8 cellular contexts compared by ENCODE assay signal in genomic region chr2:10141736-10142639, GRCh38. TPM values are rescaled to one million over a fixed set of nuclear protein-coding genes. Genes with fewer than 3 reads are reported as not detected.
DNase-seq lines count a peak whose midpoint lies in the region; ATAC-seq, FAIRE-seq and TF ChIP-seq lines count a peak whose summit lies in the region.

No MANE protein-coding gene starts in this region.

- no peak for TF ChIP-seq POLR2A in GM12878 (IDR thresholded peaks at IDR 0.05; ENCODE audit: low read depth, low read length)
- no peak for TF ChIP-seq POLR2A in right lobe of liver (IDR thresholded peaks at IDR 0.05)

- no peaks in the 10 kb centered on the region for H3K4me1 ChIP-seq in GM12878 (ENCODE audit: control insufficient read depth, insufficient read depth, low read length)
- H3K4me1 ChIP-seq in right lobe of liver = no peaks in the 10 kb centered on the region

- SMC1A ChIA-PET in GM12878 (lab: Charles Lee; ENCODE audit: uncharacterized antibody, unreplicated experiment) = interaction anchor here (0.5 to 4.9 kb wide), 5 partner anchors 10 to 573 kb away, joined by 3 to 47 read pairs (median 3); no protein-coding TSS in a partner anchor

- H3K9me3 ChIP-seq in GM12878 (replicated peaks; ENCODE audit: control insufficient read depth, insufficient read depth, low read length) (no peaks in the 10 kb centered on the region), right lobe of liver (no peaks in the 10 kb centered on the region)

- DNase-seq in GM06990 (ENCODE audit: extremely low read depth, insufficient read length) (no peak), NCI-H510A (lab: John Stamatoyannopoulos, UW) (peak; percentile 37), GM12878 (ENCODE audit: low read depth, low spot score) (no peak), right lobe of liver (peak in 2 of 3 donors; percentile 44 to 53), HTR-8/SVneo (ENCODE audit: insufficient read length, low spot score) (no peak), medulla oblongata (ENCODE audit: extremely low spot score) (no peak), middle frontal gyrus (ENCODE audit: extremely low spot score, low spot score) (no peak), NCI-H345 treated with DMSO at 0.1 percent for 48 hours (lab: John Stamatoyannopoulos, UW; ENCODE audit: unreplicated experiment) (no peak)

- no peak for FAIRE-seq in GM12878 (lab: Jason Lieb, UNC)
- no peak for FAIRE-seq in HTR-8/SVneo (lab: Jason Lieb, UNC)

- peak; percentile 69 for TF ChIP-seq CTCF in GM06990 (IDR thresholded peaks at IDR 0.05; ENCODE audit: insufficient read depth, low read length, poor library complexity, severe bottlenecking)
- peak; percentile 38 to 61 (median 49); a peak in 5 of 6 replicates for TF ChIP-seq CTCF in GM12878 (IDR thresholded peaks at IDR 0.05 in 2 of 3, conservative IDR thresholded peaks at IDR 0.05 in 1 of 3; ENCODE audit: control insufficient read depth in 2 of 3, extremely low read depth in 1 of 3, insufficient read depth in 1 of 3, low read depth in 3 of 3, low read length in 3 of 3)
- TF ChIP-seq CTCF in right lobe of liver (IDR thresholded peaks at IDR 0.05) = peak; percentile 46 to 64 (median 55)

- TF ChIP-seq RAD21 in GM12878 (IDR thresholded peaks at IDR 0.05; ENCODE audit: insufficient read depth, low read depth, low read length) = peak; percentile 40

- H3K79me2 ChIP-seq in GM12878 (ENCODE audit: control insufficient read depth, insufficient read depth, low read length) = no peaks in the 10 kb centered on the region

- ATAC-seq in GM12878 = peak; percentile 88
- peak; percentile 81 to 90 (median 84) for ATAC-seq in right lobe of liver

- CTCF ChIA-PET in GM12878 (lab: Yijun Ruan, JAX) = interaction anchor here (0.5 to 6.8 kb wide), 12 partner anchors 9 to 543 kb away, joined by 3 to 63 read pairs (median 4); no protein-coding TSS in a partner anchor

- 83% methylated on average over 30 of the region's 32 CpGs for WGBS in GM12878 (ENCODE audit: insufficient coverage, insufficient replicate concordance, low lambda C conversion rate, missing lambda C conversion rate)
- 84% methylated on average over 8 of the region's 32 CpGs for WGBS in right lobe of liver (ENCODE audit: insufficient coverage, low coverage, low lambda C conversion rate, missing lambda C conversion rate)

- intact Hi-C loops in GM12878 (cut with micrococcal nuclease; ENCODE audit: unreplicated experiment) = loop anchor here (1.0 kb wide), 2 partner anchors 267 to 293 kb away; no protein-coding TSS in a partner anchor
- intact Hi-C loops in right lobe of liver (cut with DNase I) = no loop called here

- no peak overlapping the region for H2AFZ ChIP-seq in GM12878 (ENCODE audit: control insufficient read depth, low read depth, low read length)

- H3K27me3 ChIP-seq in GM06990 (replicated peaks; ENCODE audit: control insufficient read depth, insufficient read depth, low read length) (no peaks in the 10 kb centered on the region), GM12878 (replicated peaks in 1 of 2; ENCODE audit: control insufficient read depth in 2 of 2, insufficient read depth in 2 of 2, low read length in 1 of 2) (no peaks in the 10 kb centered on the region), right lobe of liver (no peaks in the 10 kb centered on the region)

- POLR2A ChIA-PET in GM12878 (lab: Charles Lee) = no interaction called here

- H4K20me1 ChIP-seq in GM12878 (ENCODE audit: control insufficient read depth, insufficient read depth) = no peaks in the 10 kb centered on the region

- H3K27ac ChIP-seq in GM12878 (ENCODE audit: control insufficient read depth, insufficient read depth) = no peak overlapping the region
- no peak overlapping the region for H3K27ac ChIP-seq in right lobe of liver

- H3K36me3 ChIP-seq in GM06990 (ENCODE audit: control insufficient read depth, insufficient read depth, low read length) (peaks cover 2% of the 10 kb centered on the region), GM12878 (ENCODE audit: control insufficient read depth in 2 of 2, insufficient read depth in 2 of 2, low read length in 1 of 2) (peaks cover 0 to 30% of the 10 kb centered on the region in 2 experiments; a peak in 3 of 4 replicates), right lobe of liver (no peaks in the 10 kb centered on the region)

- BruUV-seq in GM12878 (replicated peaks; lab: Mats Ljungman, UMichigan) = no TSS peak

- no peak overlapping the region for H3K9ac ChIP-seq in GM12878 (ENCODE audit: control insufficient read depth, insufficient read depth, low read length)

- RAD21 ChIA-PET in GM12878 (lab: Charles Lee; ENCODE audit: unreplicated experiment) = interaction anchor here (0.9 to 4.2 kb wide), 5 partner anchors 18 to 293 kb away, joined by 3 to 26 read pairs (median 12); no protein-coding TSS in a partner anchor

- in situ Hi-C loops in GM12878 (cut with MboI) = no loop called here

- H3K4me2 ChIP-seq in GM12878 (ENCODE audit: control insufficient read depth, insufficient read depth) = no peak overlapping the region

- TF ChIP-seq EP300 in GM12878 (IDR thresholded peaks at IDR 0.05; ENCODE audit: borderline replicate concordance in 1 of 2, control insufficient read depth in 1 of 2, low read depth in 2 of 2, low read length in 2 of 2) = no peak

- H3K4me3 ChIP-seq in GM06990 (replicated peaks; ENCODE audit: low read depth, low read length) = no peak overlapping the region
- no peak overlapping the region for H3K4me3 ChIP-seq in GM12878
- no peak overlapping the region for H3K4me3 ChIP-seq in right lobe of liver

TF ChIP-seq in GM12878, 131 proteins besides CTCF, POLR2A, EP300 and RAD21 (continues in another document):
- TF ChIP-seq IRF3 (IDR thresholded peaks at IDR 0.05) = no peak
- no peak for TF ChIP-seq CBFB (IDR thresholded peaks at IDR 0.05; ENCODE audit: low read depth)
- TF ChIP-seq RELB (IDR thresholded peaks at IDR 0.05; ENCODE audit: low read depth) = no peak
- peak; percentile 44; the same call in 1 of the 2 replicates for TF ChIP-seq SMC3 (IDR thresholded peaks at IDR 0.05; ENCODE audit: borderline replicate concordance, low read length)

RNA-seq across cellular contexts. Expression of gene RRM2, which starts 19.4 kb away (rescaled TPM):
- 77.7 and 79.7 TPM in 2 replicates for total RNA-seq in GM12878 (2013; cell fraction: nucleolus; rRNA removed)
- total RNA-seq in GM12878 (2014; rRNA removed) (146 and 155 TPM in 2 replicates), GM12878 (2014; rRNA removed; fragmentation: Illumina TruSeq; extraction: Trizol) (122 and 130 TPM in 2 replicates), GM12878 (2021) (231 and 270 TPM in 2 replicates), right lobe of liver (10 to 100 TPM in 1 of 6 experiments, 1 to 10 TPM in 5; 1.1 to 10.3 (median 5.7) TPM)
- polyA plus RNA-seq in GM12878 (2011; ENCODE audit: low read depth) = 84.7 TPM
- polyA plus RNA-seq in GM12878 (2011; rRNA removed) (107 and 115 TPM in 2 replicates), GM12878 (2014; fragmentation: Illumina TruSeq; extraction: Trizol) (163 and 186 TPM in 2 replicates), GM12878 (2014; fragmentation: Nextera tagmentation; extraction: Ambion mirVana) (10 to 100 TPM; 54.4 to 64.5 TPM), GM12878 (2014; rRNA removed) (196 and 232 TPM in 2 replicates), GM12878 (2016; fragmentation: Nextera tagmentation; extraction: Ambion mirVana) (100 to 1,000 TPM; 768 to 771 TPM)
- 65.3 and 137 TPM in 2 replicates for polyA plus RNA-seq in GM12878 (2011; cell fraction: cytosol; rRNA removed)
- 94.8 and 222 TPM in 2 replicates for polyA plus RNA-seq in GM12878 (2011; cell fraction: nucleus; rRNA removed)
- 116 and 143 TPM in 2 replicates for polyA plus RNA-seq in GM12878 (2012)
- polyA minus RNA-seq in GM12878 (2011; rRNA and poly(A)+ RNA removed) = 92.5 and 95.8 TPM in 2 replicates
- 91.1 and 93.3 TPM in 2 replicates for polyA minus RNA-seq in GM12878 (2011; cell fraction: cytosol; rRNA and poly(A)+ RNA removed)
- 97.6 and 221 TPM in 2 replicates for polyA minus RNA-seq in GM12878 (2011; cell fraction: nucleus; rRNA and poly(A)+ RNA removed)

Comparison
In these comparisons a context has a peak if more than half of its experiments do, and no peak if none do; other contexts are left out.
1. DNase-seq: peak in NCI-H510A (single experiment) and right lobe of liver (2 of 3); none in GM06990 (single experiment), GM12878 (single experiment), HTR-8/SVneo (single experiment), medulla oblongata (single experiment), middle frontal gyrus (single experiment) and NCI-H345 treated with DMSO at 0.1 percent for 48 hours (single experiment).
2. RNA of gene RRM2, which starts 19.4 kb away (total RNA-seq): 77.7 to 270 TPM in GM12878; 1.1 to 10.3 TPM in right lobe of liver; every median in the first group is over 4 times any median in the second.
3. Peak in every context shown above with its lines, with median percentiles within 50 percentile points of each other: CTCF ChIP-seq.